Comparison of ENCODE assay signal across 20 cellular contexts in the genomic region with DNA sequence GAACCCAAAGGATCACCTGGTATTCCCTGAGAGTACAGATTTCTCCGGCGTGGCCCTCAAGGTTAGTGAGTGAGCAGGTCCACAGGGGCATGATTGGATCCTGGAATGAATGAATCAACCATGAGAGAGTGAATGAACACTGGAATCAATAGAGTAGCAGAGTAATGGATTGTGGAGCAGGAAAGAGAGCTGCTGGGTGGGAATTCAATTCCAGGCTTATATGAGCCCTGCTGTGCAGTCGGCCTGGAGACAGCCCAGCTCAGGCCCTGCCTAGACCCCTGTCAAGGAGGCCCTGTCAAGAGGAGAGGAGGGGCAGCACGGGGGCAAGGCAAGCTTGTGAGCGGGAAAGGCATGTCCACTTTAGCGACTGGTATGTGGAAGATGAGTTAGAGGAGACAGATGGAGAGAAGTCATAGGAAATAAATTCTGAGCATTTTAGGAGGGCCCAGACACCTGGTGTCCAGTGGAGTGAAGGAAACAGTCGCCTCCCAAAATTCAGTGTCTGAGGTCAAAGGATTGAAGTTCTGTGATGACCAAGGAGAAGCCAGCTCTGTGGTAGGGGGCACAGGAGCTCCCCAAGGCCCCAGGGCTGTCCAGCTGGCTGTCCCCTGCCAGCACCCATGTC. TPM values are rescaled to one million over a fixed set of nuclear protein-coding genes. Genes with fewer than 3 reads are reported as not detected.
DNase-seq lines count a peak whose midpoint lies in the region; ATAC-seq and TF ChIP-seq lines count a peak whose summit lies in the region.
"Had no signal": no experiment of that assay in that cellular context is flagged by ENCODE, and none has a peak within 500 bp of the region (broad histone marks: within the 10 kb centered on the region; RNA-seq: fewer than 3 reads in every experiment).

No MANE protein-coding gene starts in this region.

- no peak overlapping the region for H3K4me2 ChIP-seq in neural progenitor cell

- no peaks in the 10 kb centered on the region for H4K20me1 ChIP-seq in neural progenitor cell (ENCODE audit: low read depth)

- no peaks in the 10 kb centered on the region for H3K9me3 ChIP-seq in neural progenitor cell (ENCODE audit: low read depth)
- H3K9me3 ChIP-seq: BE2C, HAP-1 had no signal

- ATAC-seq in activated CD8-positive, alpha-beta T cell treated with anti-CD3 and anti-CD28 coated beads, Interleukin-2, amount 10 ng/mL, durations not matched to agents 7 days and 5 days: no peak
- no peak for ATAC-seq in activated CD8-positive, alpha-beta T cell treated with anti-CD3 and anti-CD28 coated beads for 36 hours
- ATAC-seq in HG03460 (IDR thresholded peaks at IDR 0.05; ENCODE audit: unreplicated experiment): no peak
- ATAC-seq: GM12878 had no signal

- no peak overlapping the region for H3K4me3 Mint-ChIP-seq in activated CD8-positive, alpha-beta T cell treated with anti-CD3 and anti-CD28 coated beads, Interleukin-2, amount 10 ng/mL, durations not matched to agents 7 days and 5 days
- H3K4me3 Mint-ChIP-seq in activated CD8-positive, alpha-beta T cell treated with anti-CD3 and anti-CD28 coated beads for 36 hours: no peak overlapping the region
- H3K4me3 Mint-ChIP-seq in neural progenitor cell: no peak overlapping the region
- H3K4me3 Mint-ChIP-seq: CD4-positive, CD25-positive, alpha-beta regulatory T cell had no signal

- H3K79me2 ChIP-seq in neural progenitor cell (ENCODE audit: low read depth): no peaks in the 10 kb centered on the region

- no peaks in the 10 kb centered on the region for H3K36me3 Mint-ChIP-seq in activated CD8-positive, alpha-beta T cell treated with anti-CD3 and anti-CD28 coated beads, Interleukin-2, amount 10 ng/mL, durations not matched to agents 7 days and 5 days (ENCODE audit: low read depth)
- no peaks in the 10 kb centered on the region for H3K36me3 Mint-ChIP-seq in activated CD8-positive, alpha-beta T cell treated with anti-CD3 and anti-CD28 coated beads for 36 hours (ENCODE audit: low read depth)
- H3K36me3 Mint-ChIP-seq in neural progenitor cell: no peaks in the 10 kb centered on the region
- H3K36me3 Mint-ChIP-seq: CD4-positive, CD25-positive, alpha-beta regulatory T cell had no signal

- H3F3A ChIP-seq in neural progenitor cell (ENCODE audit: low read depth): no peaks in the 10 kb centered on the region

- no peaks in the 10 kb centered on the region for H3K9me3 Mint-ChIP-seq in activated CD8-positive, alpha-beta T cell treated with anti-CD3 and anti-CD28 coated beads, Interleukin-2, amount 10 ng/mL, durations not matched to agents 7 days and 5 days (ENCODE audit: insufficient read depth)
- H3K9me3 Mint-ChIP-seq in activated CD8-positive, alpha-beta T cell treated with anti-CD3 and anti-CD28 coated beads for 36 hours: no peaks in the 10 kb centered on the region
- H3K9me3 Mint-ChIP-seq in neural progenitor cell: no peaks in the 10 kb centered on the region
- H3K9me3 Mint-ChIP-seq: CD4-positive, CD25-positive, alpha-beta regulatory T cell had no signal

- H3K27ac ChIP-seq in neural progenitor cell: no peak overlapping the region
- H3K27ac ChIP-seq: GM23248 had no signal

- H3K9ac ChIP-seq in neural progenitor cell: no peak overlapping the region
- H3K9ac ChIP-seq: GM23248 had no signal

- no peaks in the 10 kb centered on the region for H3K36me3 ChIP-seq in neural progenitor cell
- H3K36me3 ChIP-seq: BE2C, HAP-1 had no signal

- peak overlapping the region; percentile 17 for H2AFZ ChIP-seq in neural progenitor cell (replicated peaks)
- H2AFZ ChIP-seq: GM23248 had no signal

- H3K27me3 Mint-ChIP-seq in activated CD8-positive, alpha-beta T cell treated with anti-CD3 and anti-CD28 coated beads, Interleukin-2, amount 10 ng/mL, durations not matched to agents 7 days and 5 days (ENCODE audit: low read depth): peaks cover 3% of the 10 kb centered on the region
- no peaks in the 10 kb centered on the region for H3K27me3 Mint-ChIP-seq in activated CD8-positive, alpha-beta T cell treated with anti-CD3 and anti-CD28 coated beads for 36 hours
- peaks cover 5% of the 10 kb centered on the region for H3K27me3 Mint-ChIP-seq in neural progenitor cell (ENCODE audit: insufficient read depth, low read depth)
- H3K27me3 Mint-ChIP-seq: CD4-positive, CD25-positive, alpha-beta regulatory T cell had no signal

- peaks cover 32% of the 10 kb centered on the region for H3K4me1 ChIP-seq in neural progenitor cell

- TF ChIP-seq CTCF in activated CD8-positive, alpha-beta T cell treated with anti-CD3 and anti-CD28 coated beads for 36 hours (IDR thresholded peaks at IDR 0.05): no peak
- no peak for TF ChIP-seq CTCF in neural progenitor cell (IDR thresholded peaks at IDR 0.05)

- POLR2A ChIA-PET in activated CD8-positive, alpha-beta T cell treated with anti-CD3 and anti-CD28 coated beads, Interleukin-2, amount 10 ng/mL, durations not matched to agents 7 days and 5 days (lab: Charles Lee): no interaction called here
- POLR2A ChIA-PET in activated CD8-positive, alpha-beta T cell treated with anti-CD3 and anti-CD28 coated beads for 36 hours (lab: Charles Lee): interaction anchor here (0.6 kb wide), 1 partner anchor 87 kb away, joined by 3 read pairs; no protein-coding TSS in a partner anchor

- H3K4me3 ChIP-seq in neural progenitor cell: no peak overlapping the region
- H3K4me3 ChIP-seq: GM12878, GM23248, HAP-1 had no signal

- peak overlapping the region; percentile 21 for H3K27ac Mint-ChIP-seq in activated CD8-positive, alpha-beta T cell treated with anti-CD3 and anti-CD28 coated beads, Interleukin-2, amount 10 ng/mL, durations not matched to agents 7 days and 5 days
- H3K27ac Mint-ChIP-seq in activated CD8-positive, alpha-beta T cell treated with anti-CD3 and anti-CD28 coated beads for 36 hours: no peak overlapping the region
- peak overlapping the region; percentile 88 for H3K27ac Mint-ChIP-seq in neural progenitor cell

- intact Hi-C loops in activated CD8-positive, alpha-beta T cell treated with anti-CD3 and anti-CD28 coated beads for 36 hours (cut with micrococcal nuclease): no loop called here
- intact Hi-C loops in posterior cingulate gyrus (cut with DNase I): no loop called here

- no peaks in the 10 kb centered on the region for H3K4me1 Mint-ChIP-seq in activated CD8-positive, alpha-beta T cell treated with anti-CD3 and anti-CD28 coated beads, Interleukin-2, amount 10 ng/mL, durations not matched to agents 7 days and 5 days (ENCODE audit: low read depth)
- H3K4me1 Mint-ChIP-seq in activated CD8-positive, alpha-beta T cell treated with anti-CD3 and anti-CD28 coated beads for 36 hours (ENCODE audit: low read depth): no peaks in the 10 kb centered on the region
- H3K4me1 Mint-ChIP-seq in neural progenitor cell: peaks cover 24% of the 10 kb centered on the region
- H3K4me1 Mint-ChIP-seq: CD4-positive, CD25-positive, alpha-beta regulatory T cell had no signal

- no peak for DNase-seq in activated CD8-positive, alpha-beta T cell treated with anti-CD3 and anti-CD28 coated beads, Interleukin-2, amount 10 ng/mL, durations not matched to agents 7 days and 5 days
- DNase-seq in activated CD8-positive, alpha-beta T cell treated with anti-CD3 and anti-CD28 coated beads for 36 hours: no peak
- peak; percentile 68 for DNase-seq in islet precursor cell
- peak; percentile 39 for DNase-seq in neural progenitor cell (ENCODE audit: low spot score)
- DNase-seq in DMS 273 (lab: John Stamatoyannopoulos, UW; ENCODE audit: unreplicated experiment): no peak
- no peak for DNase-seq in NCI-H1092 (lab: John Stamatoyannopoulos, UW)
- DNase-seq in posterior cingulate gyrus: no peak
- DNase-seq: BE2C; CD4-positive, CD25-positive, alpha-beta regulatory T cell; COR-L47; GM23248; NCI-H1694 treated with DMSO at 0.1 percent for 48 hours; NCI-H510A; NCI-H82; SHP77 had no signal

- H3K27me3 ChIP-seq in neural progenitor cell: no peaks in the 10 kb centered on the region
- H3K27me3 ChIP-seq: BE2C had no signal

- CTCF ChIA-PET in activated CD8-positive, alpha-beta T cell treated with anti-CD3 and anti-CD28 coated beads, Interleukin-2, amount 10 ng/mL, durations not matched to agents 7 days and 5 days (lab: Charles Lee): interaction anchor here (1.4 kb wide), 1 partner anchor 47 kb away, joined by 3 read pairs; no protein-coding TSS in a partner anchor
- CTCF ChIA-PET in activated CD8-positive, alpha-beta T cell treated with anti-CD3 and anti-CD28 coated beads for 36 hours (lab: Charles Lee): interaction anchor here (1.7 kb wide), 1 partner anchor 48 kb away, joined by 3 read pairs; no protein-coding TSS in a partner anchor

RNA-seq across cellular contexts. Expression of gene FOLR1, which starts 1.2 kb away (rescaled TPM):
- total RNA-seq in activated CD8-positive, alpha-beta T cell treated with anti-CD3 and anti-CD28 coated beads, Interleukin-2, amount 10 ng/mL, durations not matched to agents 7 days and 5 days: not detected
- total RNA-seq in activated CD8-positive, alpha-beta T cell treated with anti-CD3 and anti-CD28 coated beads for 36 hours: not detected
- total RNA-seq in neural progenitor cell (ENCODE audit: low replicate concordance): 3.6 and 9.6 TPM in 2 replicates
- total RNA-seq: A172; CD4-positive, CD25-positive, alpha-beta regulatory T cell; GM12878; GM23248; RPMI7951 had no signal

RNA-seq across cellular contexts. Expression of gene FOLR2, which starts 25.9 kb away (rescaled TPM):
- total RNA-seq in activated CD8-positive, alpha-beta T cell treated with anti-CD3 and anti-CD28 coated beads, Interleukin-2, amount 10 ng/mL, durations not matched to agents 7 days and 5 days: not detected
- total RNA-seq in activated CD8-positive, alpha-beta T cell treated with anti-CD3 and anti-CD28 coated beads for 36 hours: not detected
- not detected in 2 replicates for total RNA-seq in neural progenitor cell (ENCODE audit: low replicate concordance)
- total RNA-seq: A172; CD4-positive, CD25-positive, alpha-beta regulatory T cell; GM23248; RPMI7951 had no signal

RNA-seq across cellular contexts. Expression of gene INPPL1, which starts 33.9 kb away (rescaled TPM):
- 100 to 1,000 TPM; 141 to 147 TPM for total RNA-seq in activated CD8-positive, alpha-beta T cell treated with anti-CD3 and anti-CD28 coated beads, Interleukin-2, amount 10 ng/mL, durations not matched to agents 7 days and 5 days
- total RNA-seq in activated CD8-positive, alpha-beta T cell treated with anti-CD3 and anti-CD28 coated beads for 36 hours: 10 to 100 TPM; 75.9 to 78.4 TPM
- 30.8 and 64.8 TPM in 2 replicates for total RNA-seq in neural progenitor cell (ENCODE audit: low replicate concordance)

RNA-seq across cellular contexts. Expression of gene PHOX2A, which starts 53.3 kb away (rescaled TPM):
- not detected for total RNA-seq in activated CD8-positive, alpha-beta T cell treated with anti-CD3 and anti-CD28 coated beads, Interleukin-2, amount 10 ng/mL, durations not matched to agents 7 days and 5 days
- not detected for total RNA-seq in activated CD8-positive, alpha-beta T cell treated with anti-CD3 and anti-CD28 coated beads for 36 hours
- not detected in 2 replicates for total RNA-seq in neural progenitor cell (ENCODE audit: low replicate concordance)
- total RNA-seq: A172; CD4-positive, CD25-positive, alpha-beta regulatory T cell; GM12878; GM23248; RPMI7951 had no signal

RNA-seq across cellular contexts. Expression of gene FOLR3, which starts 55.2 kb away (rescaled TPM):
- not detected for total RNA-seq in activated CD8-positive, alpha-beta T cell treated with anti-CD3 and anti-CD28 coated beads, Interleukin-2, amount 10 ng/mL, durations not matched to agents 7 days and 5 days
- total RNA-seq in activated CD8-positive, alpha-beta T cell treated with anti-CD3 and anti-CD28 coated beads for 36 hours: not detected
- not detected in 2 replicates for total RNA-seq in neural progenitor cell (ENCODE audit: low replicate concordance)
- total RNA-seq: A172; CD4-positive, CD25-positive, alpha-beta regulatory T cell; GM12878; RPMI7951 had no signal

Comparison
In these comparisons a context has a peak if more than half of its experiments do, and no peak if none do; other contexts are left out.
1. DNase-seq: peak in islet precursor cell (single experiment) and neural progenitor cell (single experiment); none in activated CD8-positive, alpha-beta T cell treated with anti-CD3 and anti-CD28 coated beads, Interleukin-2, amount 10 ng/mL, durations not matched to agents 7 days and 5 days (single experiment), activated CD8-positive, alpha-beta T cell treated with anti-CD3 and anti-CD28 coated beads for 36 hours (single experiment), DMS 273 (single experiment), NCI-H1092 (single experiment) and posterior cingulate gyrus (0 of 10).